ENCODE assay signal across 28 cellular contexts in genomic region chr16:80544326-80544725, GRCh38. TPM values are rescaled to one million over a fixed set of nuclear protein-coding genes. Genes with fewer than 3 reads are reported as not detected.
"Had no signal": no experiment of that assay in that cellular context is flagged by ENCODE, and none has a peak within 500 bp of the region (broad histone marks: within the 10 kb centered on the region; RNA-seq: fewer than 3 reads in every experiment).

No MANE protein-coding gene starts in this region.

- H3K27me3 ChIP-seq: adrenal gland, body of pancreas, MG63, SJCRH30 had no signal

- DNase-seq: activated CD4-positive, alpha-beta T cell treated with anti-CD3 and anti-CD28 coated beads, Interleukin-2, amount 10 ng/mL, durations not matched to agents 24 days and 14 days; activated CD4-positive, alpha-beta T cell treated with anti-CD3 and anti-CD28 coated beads, Interleukin-2, amount 50 U/mL, for 4 hours; activated CD8-positive, alpha-beta T cell treated with anti-CD3 and anti-CD28 coated beads for 36 hours; activated gamma-delta T cell treated with Interleukin-2 at 50 U/mL for 16 hours; activated naive CD4-positive, alpha-beta T cell treated with anti-CD3 and anti-CD28 coated beads for 36 hours; activated T-cell treated with anti-CD3 and anti-CD28 coated beads, Interleukin-2, amount 50 U/mL, for 1 hour; adrenal gland; body of pancreas; caudate nucleus; cerebellar nuclear complex; Karpas-422; KBM-7; MG63; NCI-H1048; NCI-H1105 treated with DMSO at 0.1 percent for 48 hours; NCI-H1436; NCI-H1694 treated with DMSO at 0.1 percent for 48 hours; NCI-H2029; NCI-H510A; NCI-H526; NCI-H748 treated with DMSO at 0.1 percent for 48 hours; NK-92 treated with Interleukin-12 subunit alpha and Interleukin-12 subunit beta, amount 100 ng/mL, for 24 hours; SHP77; SJCRH30 had no signal

- H3K9me3 ChIP-seq: adrenal gland, body of pancreas, MG63, SJCRH30 had no signal

- H3K4me3 ChIP-seq: adrenal gland, body of pancreas, MG63, SJCRH30, SK-N-MC had no signal

- H3K27ac ChIP-seq: adrenal gland, body of pancreas, SJCRH30, SK-N-MC had no signal

- H3K4me1 ChIP-seq: SJCRH30 had no signal

- H3K36me3 ChIP-seq: adrenal gland, MG63, SJCRH30 had no signal

- ATAC-seq: activated CD8-positive, alpha-beta T cell treated with anti-CD3 and anti-CD28 coated beads for 36 hours; activated naive CD4-positive, alpha-beta T cell treated with anti-CD3 and anti-CD28 coated beads, Interleukin-2, amount 50 U/mL, for 72 hours; body of pancreas had no signal

RNA-seq across cellular contexts. Expression of gene DYNLRB2, which starts 3.5 kb away (rescaled TPM):
- total RNA-seq: activated CD4-positive, alpha-beta T cell treated with anti-CD3 and anti-CD28 coated beads, Interleukin-2, amount 10 ng/mL, durations not matched to agents 24 days and 14 days; activated CD8-positive, alpha-beta T cell treated with anti-CD3 and anti-CD28 coated beads for 36 hours; activated naive CD4-positive, alpha-beta T cell treated with anti-CD3 and anti-CD28 coated beads for 36 hours; activated naive CD4-positive, alpha-beta T cell treated with anti-CD3 and anti-CD28 coated beads, Interleukin-2, amount 50 U/mL, for 72 hours; astrocyte; body of pancreas; bronchial epithelial cell; SJCRH30 had no signal
